ENCODE assay signal across 1 cellular context in the genomic region with DNA sequence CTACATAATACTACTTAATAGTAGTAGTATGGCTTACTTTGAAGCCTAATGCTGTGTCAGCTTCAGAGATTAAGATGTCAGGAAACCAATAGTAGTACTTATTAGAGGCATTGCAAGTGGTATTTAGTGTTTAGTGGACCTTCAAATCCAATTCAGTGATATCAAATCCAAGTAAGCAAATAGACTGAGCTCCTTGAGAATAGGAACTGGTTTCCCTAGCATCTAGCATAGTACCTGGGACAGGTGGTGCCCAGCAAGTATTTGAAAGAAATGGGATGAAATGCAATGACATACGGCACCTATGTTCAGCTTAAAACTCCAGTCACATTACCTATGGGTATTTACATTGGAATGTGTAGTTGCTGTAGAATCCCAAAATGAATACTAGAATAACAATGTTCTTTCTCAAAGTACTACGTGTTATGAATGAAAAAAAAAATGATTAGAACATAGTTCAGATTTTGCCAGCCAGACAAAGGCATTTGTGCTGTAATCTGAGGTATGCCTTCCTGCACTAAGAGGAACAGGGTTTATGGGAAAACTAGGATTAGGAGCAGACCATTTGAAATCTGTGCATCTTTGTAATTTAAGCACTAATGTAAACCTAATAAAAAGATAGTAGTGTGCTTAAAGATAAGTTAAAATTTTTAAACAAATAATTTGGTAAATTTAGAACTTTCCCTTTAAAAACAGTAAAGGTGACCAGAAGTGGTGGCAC.
A peak's percentile ranks its signal among the peaks of the same experiment; 100 is the strongest.
TF ChIP-seq lines count a peak whose summit lies in the region.

No MANE protein-coding gene starts in this region.

TF ChIP-seq in HEK293, 187 proteins besides CTCF, POLR2A, EP300 and RAD21 (continued from another document):
- 0 out of 2 replicates have a peak, but pooled peaks have one; percentile 44 for TF ChIP-seq HIC1 (tag by site-specific recombination; IDR thresholded peaks at IDR 0.05)
- 0 out of 2 replicates have a peak, but pooled peaks have one; percentile 35 for TF ChIP-seq ZNF610 (tag by site-specific recombination; IDR thresholded peaks at IDR 0.05; ENCODE audit: borderline replicate concordance)
- peak; percentile 90 for TF ChIP-seq IKZF3 (tag by site-specific recombination; IDR thresholded peaks at IDR 0.05)
- TF ChIP-seq GFI1B (tag by site-specific recombination; IDR thresholded peaks at IDR 0.05): peak; percentile 64
- TF ChIP-seq ZNF433 (tag by site-specific recombination; IDR thresholded peaks at IDR 0.05; ENCODE audit: low read depth): no peak
- 0 out of 2 replicates have a peak, but pooled peaks have one; percentile 35 for TF ChIP-seq FEZF1 (tag by site-specific recombination; IDR thresholded peaks at IDR 0.05)
